In genomic region chr11:17012712-17013547, GRCh38 we compare ENCODE assay signal across 1 cellular context.
A peak's percentile ranks its signal among the peaks of the same experiment; 100 is the strongest.
TF ChIP-seq lines count a peak whose summit lies in the region.

No MANE protein-coding gene starts in this region.

TF ChIP-seq in H1, 55 proteins besides CTCF, POLR2A, EP300 and RAD21:
- TF ChIP-seq ASH2L (IDR thresholded peaks at IDR 0.05; ENCODE audit: low read length): peak; percentile 3
- TF ChIP-seq CEBPB (IDR thresholded peaks at IDR 0.05; ENCODE audit: low read depth, low read length): no peak
